15 cellular contexts compared by ENCODE assay signal in genomic region chr7:128845475-128845874, GRCh38. TPM values are rescaled to one million over a fixed set of nuclear protein-coding genes. Genes with fewer than 3 reads are reported as not detected.
DNase-seq lines count a peak whose midpoint lies in the region; ATAC-seq, FAIRE-seq and TF ChIP-seq lines count a peak whose summit lies in the region.
"Had no signal": no experiment of that assay in that cellular context is flagged by ENCODE, and none has a peak within 500 bp of the region (broad histone marks: within the 10 kb centered on the region; RNA-seq: fewer than 3 reads in every experiment).

No MANE protein-coding gene starts in this region.

- peak overlapping the region; percentile 26 for H3K27ac Mint-ChIP-seq in activated T-cell treated with anti-CD3 and anti-CD28 coated beads, Interleukin-2, amount 50 U/mL, for 24 hours
- peak overlapping the region; percentile 68 for H3K27ac Mint-ChIP-seq in stimulated activated effector memory CD8-positive, alpha-beta T cell treated with anti-CD3 and anti-CD28 coated beads, Interleukin-12 subunit alpha, Interleukin-12 subunit beta, amount 100 ng/mL, for 72 hours
- H3K27ac Mint-ChIP-seq in activated naive CD4-positive, alpha-beta T cell treated with anti-CD3 and anti-CD28 coated beads for 36 hours, result no peak overlapping the region
- H3K27ac Mint-ChIP-seq: B cell; CD4-positive, alpha-beta T cell; GM23338 had no signal

- no peak for TF ChIP-seq POLR2A in K562 (conservative IDR thresholded peaks at IDR 0.05)

- H4K20me1 ChIP-seq in K562 (replicated peaks; ENCODE audit: control insufficient read depth, insufficient read depth, low read length), result peaks cover 25% of the 10 kb centered on the region
- peaks cover 57% of the 10 kb centered on the region for H4K20me1 ChIP-seq in osteoblast (ENCODE audit: insufficient read depth, low read length)

- H3K9me3 ChIP-seq in K562 (replicated peaks; ENCODE audit: control insufficient read depth, insufficient read depth, low read depth, low read length), result no peaks in the 10 kb centered on the region
- no peaks in the 10 kb centered on the region for H3K9me3 ChIP-seq in osteoblast (ENCODE audit: low read depth, low read length)

- no TSS peak for BruUV-seq in K562 (replicated peaks; lab: Mats Ljungman, UMichigan)

- 88% methylated on average over 5 of the region's 5 CpGs for WGBS in K562 (ENCODE audit: insufficient coverage, low coverage, missing lambda C conversion rate)

- peaks cover 10% of the 10 kb centered on the region for H3K9me1 ChIP-seq in K562 (ENCODE audit: control insufficient read depth, insufficient read depth, low read length)

- H3K27me3 Mint-ChIP-seq in activated T-cell treated with anti-CD3 and anti-CD28 coated beads, Interleukin-2, amount 50 U/mL, for 24 hours, result no peaks in the 10 kb centered on the region
- no peaks in the 10 kb centered on the region for H3K27me3 Mint-ChIP-seq in activated naive CD4-positive, alpha-beta T cell treated with anti-CD3 and anti-CD28 coated beads for 36 hours (ENCODE audit: low read depth)
- H3K27me3 Mint-ChIP-seq: B cell; CD4-positive, alpha-beta T cell had no signal

- H3K4me1 Mint-ChIP-seq in activated T-cell treated with anti-CD3 and anti-CD28 coated beads, Interleukin-2, amount 50 U/mL, for 24 hours (ENCODE audit: low read depth), result peaks cover 5% of the 10 kb centered on the region
- H3K4me1 Mint-ChIP-seq in stimulated activated effector memory CD8-positive, alpha-beta T cell treated with anti-CD3 and anti-CD28 coated beads, Interleukin-12 subunit alpha, Interleukin-12 subunit beta, amount 100 ng/mL, for 72 hours, result peaks cover 6% of the 10 kb centered on the region
- H3K4me1 Mint-ChIP-seq in activated naive CD4-positive, alpha-beta T cell treated with anti-CD3 and anti-CD28 coated beads for 36 hours (ENCODE audit: low read depth), result peaks cover 3% of the 10 kb centered on the region

- H3K27me3 ChIP-seq in K562 (ENCODE audit: control insufficient read depth in 2 of 2, insufficient read depth in 2 of 2, low read length in 2 of 2) (no peaks in the 10 kb centered on the region), osteoblast (ENCODE audit: insufficient read depth, low read length) (no peaks in the 10 kb centered on the region)

- no peaks in the 10 kb centered on the region for H3K36me3 Mint-ChIP-seq in activated T-cell treated with anti-CD3 and anti-CD28 coated beads, Interleukin-2, amount 50 U/mL, for 24 hours (ENCODE audit: low read depth)
- no peaks in the 10 kb centered on the region for H3K36me3 Mint-ChIP-seq in stimulated activated effector memory CD8-positive, alpha-beta T cell treated with anti-CD3 and anti-CD28 coated beads, Interleukin-12 subunit alpha, Interleukin-12 subunit beta, amount 100 ng/mL, for 72 hours
- H3K36me3 Mint-ChIP-seq in activated naive CD4-positive, alpha-beta T cell treated with anti-CD3 and anti-CD28 coated beads for 36 hours (ENCODE audit: low read depth), result no peaks in the 10 kb centered on the region

- H3K79me2 ChIP-seq in K562 (ENCODE audit: control insufficient read depth, insufficient read depth, low read length), result no peaks in the 10 kb centered on the region
- H3K79me2 ChIP-seq in osteoblast (ENCODE audit: insufficient read depth, low read length), result peaks cover 8% of the 10 kb centered on the region

- no peak for TF ChIP-seq EP300 in K562 (IDR thresholded peaks at IDR 0.05; ENCODE audit: low read length)

- ATAC-seq in K562, result no peak
- ATAC-seq in stimulated activated effector memory CD8-positive, alpha-beta T cell treated with anti-CD3 and anti-CD28 coated beads, Interleukin-12 subunit alpha, Interleukin-12 subunit beta, amount 100 ng/mL, for 72 hours, result no peak
- no peak for ATAC-seq in HG02642 (IDR thresholded peaks at IDR 0.05; ENCODE audit: poor library complexity, unreplicated experiment)
- ATAC-seq: GM12878, GM23338 had no signal

- peaks cover 100% of the 10 kb centered on the region; the same call in 2 of the 3 replicates for H3K36me3 ChIP-seq in K562 (ENCODE audit: control insufficient read depth, insufficient read depth, low read length)
- peaks cover 93% of the 10 kb centered on the region for H3K36me3 ChIP-seq in osteoblast (ENCODE audit: insufficient read depth, low read length)

- FAIRE-seq in K562 (lab: Jason Lieb, UNC), result no peak
- FAIRE-seq: GM12878, GM18507 had no signal

- H2AFZ ChIP-seq in K562 (ENCODE audit: low read depth, low read length), result no peak overlapping the region
- H2AFZ ChIP-seq in osteoblast (ENCODE audit: low read length), result no peak overlapping the region
- H2AFZ ChIP-seq: GM23338 had no signal

- no peak for DNase-seq in activated T-cell treated with anti-CD3 and anti-CD28 coated beads, Interleukin-2, amount 50 U/mL, for 24 hours
- no peak for DNase-seq in activated T-cell treated with anti-CD3 and anti-CD28 coated beads, Interleukin-2, amount 50 U/mL, for 1 hour
- DNase-seq in K562 (ENCODE audit: extremely low read depth in 1 of 4, low spot score in 3 of 4) (no peak), osteoblast (ENCODE audit: insufficient read length, low spot score, missing footprints) (peak; percentile 59)
- DNase-seq in stimulated activated effector memory CD8-positive, alpha-beta T cell treated with anti-CD3 and anti-CD28 coated beads, Interleukin-12 subunit alpha, Interleukin-12 subunit beta, amount 100 ng/mL, for 72 hours (ENCODE audit: low spot score in 2 of 2), result no peak
- no peak for DNase-seq in activated naive CD4-positive, alpha-beta T cell treated with anti-CD3 and anti-CD28 coated beads for 36 hours
- DNase-seq: C1 segment of cervical spinal cord; CD4-positive, alpha-beta T cell; DMS79; H7 had no signal

- H3K4me1 ChIP-seq in K562 (replicated peaks in 1 of 2; ENCODE audit: control insufficient read depth in 2 of 2, insufficient read depth in 2 of 2, low read length in 2 of 2) (peaks cover 0 to 42% of the 10 kb centered on the region in 2 experiments; a peak in 2 of 5 replicates), osteoblast (ENCODE audit: insufficient read depth, low read length) (peaks cover 4% of the 10 kb centered on the region)

- no peak overlapping the region for H3K27ac ChIP-seq in K562 (ENCODE audit: extremely low read depth, low read depth, low read length)
- H3K27ac ChIP-seq in osteoblast (ENCODE audit: low read depth, low read length), result no peak overlapping the region

- CTCF ChIA-PET in K562 (lab: Yijun Ruan, JAX; ENCODE audit: low intra/inter-chr PET ratio), result no interaction called here
- CTCF ChIA-PET in activated naive CD4-positive, alpha-beta T cell treated with anti-CD3 and anti-CD28 coated beads for 36 hours (lab: Charles Lee), result interaction anchor here (1.1 kb wide), 1 partner anchor 38 kb away, joined by 4 read pairs; no protein-coding TSS in a partner anchor

- no peak overlapping the region for H3K4me3 ChIP-seq in K562
- H3K4me3 ChIP-seq in osteoblast (ENCODE audit: insufficient read depth, low read length), result no peak overlapping the region
- H3K4me3 ChIP-seq: GM12878, GM23338 had no signal

- no peak overlapping the region for H3K4me3 Mint-ChIP-seq in activated T-cell treated with anti-CD3 and anti-CD28 coated beads, Interleukin-2, amount 50 U/mL, for 24 hours
- H3K4me3 Mint-ChIP-seq in stimulated activated effector memory CD8-positive, alpha-beta T cell treated with anti-CD3 and anti-CD28 coated beads, Interleukin-12 subunit alpha, Interleukin-12 subunit beta, amount 100 ng/mL, for 72 hours, result no peak overlapping the region
- no peak overlapping the region for H3K4me3 Mint-ChIP-seq in activated naive CD4-positive, alpha-beta T cell treated with anti-CD3 and anti-CD28 coated beads for 36 hours
- H3K4me3 Mint-ChIP-seq: B cell; CD4-positive, alpha-beta T cell; GM23338 had no signal

- no peak overlapping the region for H3K4me2 ChIP-seq in K562 (ENCODE audit: insufficient read depth, low read length)
- no peak overlapping the region for H3K4me2 ChIP-seq in osteoblast (ENCODE audit: insufficient read depth, low read length)
- H3K4me2 ChIP-seq: GM23338 had no signal

- intact Hi-C loops in K562 (cut with micrococcal nuclease), result no loop called here
- intact Hi-C loops in activated naive CD4-positive, alpha-beta T cell treated with anti-CD3 and anti-CD28 coated beads for 36 hours (cut with micrococcal nuclease), result no loop called here

- H3K9ac ChIP-seq in K562 (ENCODE audit: insufficient read depth in 1 of 2, low read depth in 2 of 2, low read length in 2 of 2), result peak overlapping the region in 1 of 2 experiments; percentile 54; a peak in 1 of 4 replicates

- no peak for TF ChIP-seq CTCF in K562 (IDR thresholded peaks at IDR 0.05 in 2 of 3, conservative IDR thresholded peaks at IDR 0.05 in 1 of 3; ENCODE audit: insufficient read depth in 2 of 3, low read depth in 1 of 3, low read length in 3 of 3)
- TF ChIP-seq CTCF in osteoblast (IDR thresholded peaks at IDR 0.05; ENCODE audit: extremely low read depth, low read depth, low read length), result no peak

- no peaks in the 10 kb centered on the region for H3K9me3 Mint-ChIP-seq in activated T-cell treated with anti-CD3 and anti-CD28 coated beads, Interleukin-2, amount 50 U/mL, for 24 hours
- no peaks in the 10 kb centered on the region for H3K9me3 Mint-ChIP-seq in stimulated activated effector memory CD8-positive, alpha-beta T cell treated with anti-CD3 and anti-CD28 coated beads, Interleukin-12 subunit alpha, Interleukin-12 subunit beta, amount 100 ng/mL, for 72 hours
- H3K9me3 Mint-ChIP-seq in activated naive CD4-positive, alpha-beta T cell treated with anti-CD3 and anti-CD28 coated beads for 36 hours, result no peaks in the 10 kb centered on the region
- H3K9me3 Mint-ChIP-seq: CD4-positive, alpha-beta T cell; GM23338 had no signal

- TF ChIP-seq RAD21 in K562 (CRISPR knock-in tag; conservative IDR thresholded peaks at IDR 0.05 in 1 of 2, IDR thresholded peaks at IDR 0.05 in 1 of 2), result no peak

- in situ Hi-C loops in K562 (cut with MboI), result no loop called here

- POLR2A ChIA-PET in K562 (lab: Yijun Ruan, JAX), result interaction anchor here (0.7 to 1.7 kb wide), 5 partner anchors 9 to 167 kb away, joined by 3 to 6 read pairs (median 4); no protein-coding TSS in a partner anchor

RNA-seq across cellular contexts. Expression of gene FLNC, which starts 15.3 kb away (rescaled TPM):
- total RNA-seq in K562 (2011; cell fraction: chromatin; rRNA removed; ENCODE audit: low replicate concordance), result 62.5 and 206 TPM in 2 replicates
- 132 and 134 TPM in 2 replicates for total RNA-seq in K562 (2011; cell fraction: nucleolus; rRNA removed)
- 72.1 and 81.0 TPM in 2 replicates for total RNA-seq in K562 (2011; cell fraction: nucleoplasm; rRNA removed)
- total RNA-seq in K562 (2014; rRNA removed) (60.7 and 94.5 TPM in 2 replicates), K562 (2014; rRNA removed; fragmentation: Illumina TruSeq; extraction: Trizol) (11.4 and 18.2 TPM in 2 replicates), K562 (2015; rRNA removed; fragmentation: Illumina TruSeq; extraction: Trizol) (28.8 and 33.3 TPM in 2 replicates), K562 (2021) (148 and 155 TPM in 2 replicates), osteoblast (93.7 and 130 TPM in 2 replicates)
- polyA plus RNA-seq in K562 (2011; rRNA removed) (10.3 and 11.4 TPM in 2 replicates), K562 (2014; fragmentation: Illumina TruSeq; extraction: Trizol) (32.8 and 55.3 TPM in 2 replicates), K562 (2014; fragmentation: Nextera tagmentation; extraction: Ambion mirVana) (1 to 10 TPM in 1 of 2 experiments, under 1 TPM in 1; 0.90 to 1.1 TPM), K562 (2014; rRNA removed) (29.0 and 34.7 TPM in 2 replicates)
- 11.4 and 26.8 TPM in 2 replicates for polyA plus RNA-seq in K562 (2011; cell fraction: cytosol; rRNA removed)
- 58.5 and 126 TPM in 2 replicates for polyA plus RNA-seq in K562 (2011; cell fraction: nucleus; rRNA removed)
- polyA plus RNA-seq in K562 (2012), result 66.6 and 106 TPM in 2 replicates
- polyA minus RNA-seq in K562 (2011; rRNA and poly(A)+ RNA removed), result 15.1 and 41.9 TPM in 2 replicates
- polyA minus RNA-seq in K562 (2011; cell fraction: cytosol; rRNA and poly(A)+ RNA removed), result 127 and 146 TPM in 2 replicates
- 53.1 and 53.6 TPM in 2 replicates for polyA minus RNA-seq in K562 (2011; cell fraction: nucleus; rRNA and poly(A)+ RNA removed)
- under 1 TPM; 0.02 to 0.05 TPM for total RNA-seq in activated naive CD4-positive, alpha-beta T cell treated with anti-CD3 and anti-CD28 coated beads for 36 hours
- total RNA-seq: B cell had no signal

RNA-seq across cellular contexts. Expression of gene ATP6V1F, which starts 17.2 kb away (rescaled TPM):
- total RNA-seq in K562 (2011; cell fraction: chromatin; rRNA removed; ENCODE audit: low replicate concordance), result 21.6 and 54.5 TPM in 2 replicates
- total RNA-seq in K562 (2011; cell fraction: nucleolus; rRNA removed), result 72.7 and 74.7 TPM in 2 replicates
- total RNA-seq in K562 (2011; cell fraction: nucleoplasm; rRNA removed), result 70.9 and 89.2 TPM in 2 replicates
- 265 and 341 TPM in 2 replicates for total RNA-seq in K562 (2014; rRNA removed)
- total RNA-seq in K562 (2014; rRNA removed; fragmentation: Illumina TruSeq; extraction: Trizol), result 174 and 206 TPM in 2 replicates
- total RNA-seq in K562 (2015; rRNA removed; fragmentation: Illumina TruSeq; extraction: Trizol), result 332 and 336 TPM in 2 replicates
- total RNA-seq in K562 (2021), result 378 and 393 TPM in 2 replicates
- 507 and 542 TPM in 2 replicates for polyA plus RNA-seq in K562 (2011; rRNA removed)
- 869 and 1,641 TPM in 2 replicates for polyA plus RNA-seq in K562 (2011; cell fraction: cytosol; rRNA removed)
- polyA plus RNA-seq in K562 (2011; cell fraction: nucleus; rRNA removed), result 256 and 267 TPM in 2 replicates
- 454 and 820 TPM in 2 replicates for polyA plus RNA-seq in K562 (2012)
- 604 and 714 TPM in 2 replicates for polyA plus RNA-seq in K562 (2014; fragmentation: Illumina TruSeq; extraction: Trizol)
- 1,000 to 10,000 TPM in 1 of 2 experiments, 100 to 1,000 TPM in 1; 733 to 1,123 TPM for polyA plus RNA-seq in K562 (2014; fragmentation: Nextera tagmentation; extraction: Ambion mirVana)
- 568 and 645 TPM in 2 replicates for polyA plus RNA-seq in K562 (2014; rRNA removed)
- polyA minus RNA-seq in K562 (2011; rRNA and poly(A)+ RNA removed), result 83.2 and 101 TPM in 2 replicates
- polyA minus RNA-seq in K562 (2011; cell fraction: cytosol; rRNA and poly(A)+ RNA removed), result 93.9 and 97.2 TPM in 2 replicates
- polyA minus RNA-seq in K562 (2011; cell fraction: nucleus; rRNA and poly(A)+ RNA removed), result 35.3 and 68.5 TPM in 2 replicates
- 91.9 and 95.2 TPM in 2 replicates for total RNA-seq in osteoblast
- total RNA-seq in activated naive CD4-positive, alpha-beta T cell treated with anti-CD3 and anti-CD28 coated beads for 36 hours, result 100 to 1,000 TPM; 129 to 142 TPM

RNA-seq across cellular contexts. Expression of gene CCDC136, which starts 53.7 kb away (rescaled TPM):
- total RNA-seq in K562 (2011; cell fraction: chromatin; rRNA removed; ENCODE audit: low replicate concordance), result 153 and 165 TPM in 2 replicates
- 88.4 and 89.7 TPM in 2 replicates for total RNA-seq in K562 (2011; cell fraction: nucleolus; rRNA removed)
- 120 and 159 TPM in 2 replicates for total RNA-seq in K562 (2011; cell fraction: nucleoplasm; rRNA removed)
- total RNA-seq in K562 (2014; rRNA removed) (17.0 and 23.5 TPM in 2 replicates), K562 (2014; rRNA removed; fragmentation: Illumina TruSeq; extraction: Trizol) (15.3 and 18.8 TPM in 2 replicates), K562 (2015; rRNA removed; fragmentation: Illumina TruSeq; extraction: Trizol) (27.6 and 28.7 TPM in 2 replicates), K562 (2021) (23.7 and 26.5 TPM in 2 replicates), osteoblast (7.2 and 10.0 TPM in 2 replicates)
- polyA plus RNA-seq in K562 (2011; rRNA removed) (40.2 and 45.0 TPM in 2 replicates), K562 (2014; fragmentation: Illumina TruSeq; extraction: Trizol) (23.5 and 26.9 TPM in 2 replicates), K562 (2014; fragmentation: Nextera tagmentation; extraction: Ambion mirVana) (1 to 10 TPM; 2.4 TPM), K562 (2014; rRNA removed) (34.8 and 40.8 TPM in 2 replicates)
- polyA plus RNA-seq in K562 (2011; cell fraction: cytosol; rRNA removed), result 12.2 and 20.3 TPM in 2 replicates
- polyA plus RNA-seq in K562 (2011; cell fraction: nucleus; rRNA removed), result 165 and 172 TPM in 2 replicates
- polyA plus RNA-seq in K562 (2012), result 30.6 and 53.3 TPM in 2 replicates
- 31.9 and 36.9 TPM in 2 replicates for polyA minus RNA-seq in K562 (2011; rRNA and poly(A)+ RNA removed)
- 9.3 and 17.3 TPM in 2 replicates for polyA minus RNA-seq in K562 (2011; cell fraction: cytosol; rRNA and poly(A)+ RNA removed)
- polyA minus RNA-seq in K562 (2011; cell fraction: nucleus; rRNA and poly(A)+ RNA removed), result 47.4 and 54.8 TPM in 2 replicates
- total RNA-seq in activated naive CD4-positive, alpha-beta T cell treated with anti-CD3 and anti-CD28 coated beads for 36 hours, result 1 to 10 TPM; 4.2 to 5.9 TPM

Comparison
In these comparisons a context has a peak if more than half of its experiments do, and no peak if none do; other contexts are left out.
1. RNA of gene FLNC, which starts 15.3 kb away (total RNA-seq): 93.7 to 130 TPM in osteoblast and 11.4 to 206 TPM in K562; 0.02 to 0.05 TPM in activated naive CD4-positive, alpha-beta T cell treated with anti-CD3 and anti-CD28 coated beads for 36 hours; every median in the first group is over 10 times any median in the second.